ENCODE assay signal across 1 cellular context in the genomic region with DNA sequence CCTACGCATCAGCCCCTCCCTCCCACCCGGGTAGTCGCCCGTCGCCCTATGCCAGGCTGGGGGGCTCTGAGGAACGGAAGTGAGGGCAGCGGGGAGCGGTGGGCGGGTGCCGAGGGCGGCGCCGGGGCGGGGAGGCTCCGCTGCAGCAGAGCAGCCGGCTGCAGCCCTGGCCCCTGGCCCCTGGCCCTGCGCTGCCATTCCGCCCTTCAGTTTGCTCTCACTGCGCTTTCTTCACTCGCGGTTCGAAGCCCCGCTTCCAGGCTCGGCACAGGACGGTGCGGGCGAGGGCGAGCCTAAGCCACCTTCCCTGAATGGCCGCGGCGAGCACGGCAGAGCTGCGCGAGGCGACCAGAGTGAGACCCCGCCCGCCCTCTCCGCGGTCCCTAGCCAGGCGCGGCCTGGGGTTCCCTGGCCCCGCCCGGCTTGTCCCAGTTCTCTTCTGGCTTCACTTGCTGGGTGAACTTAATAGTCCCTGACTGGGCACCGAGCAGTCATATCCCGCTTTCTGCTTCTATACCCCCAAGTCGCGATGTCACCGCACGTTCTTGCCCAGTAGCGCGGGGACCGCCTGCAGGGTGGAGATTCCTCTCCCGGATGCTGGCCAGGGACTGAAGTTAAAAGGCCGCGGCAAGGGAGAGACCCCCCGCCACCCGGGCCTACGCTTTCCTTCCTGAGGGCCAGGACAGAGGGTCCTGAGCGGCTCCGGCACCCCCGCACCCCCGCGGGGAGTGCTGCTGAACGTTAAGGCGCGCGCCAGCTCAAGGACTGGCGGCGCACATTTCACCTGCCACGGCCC.
A peak's percentile ranks its signal among the peaks of the same experiment; 100 is the strongest.
TF ChIP-seq lines count a peak whose summit lies in the region.

No MANE protein-coding gene starts in this region.

TF ChIP-seq in WTC11, 78 proteins besides CTCF, POLR2A, EP300 and RAD21 (continued from another document):
- TF ChIP-seq, protein P1, sequence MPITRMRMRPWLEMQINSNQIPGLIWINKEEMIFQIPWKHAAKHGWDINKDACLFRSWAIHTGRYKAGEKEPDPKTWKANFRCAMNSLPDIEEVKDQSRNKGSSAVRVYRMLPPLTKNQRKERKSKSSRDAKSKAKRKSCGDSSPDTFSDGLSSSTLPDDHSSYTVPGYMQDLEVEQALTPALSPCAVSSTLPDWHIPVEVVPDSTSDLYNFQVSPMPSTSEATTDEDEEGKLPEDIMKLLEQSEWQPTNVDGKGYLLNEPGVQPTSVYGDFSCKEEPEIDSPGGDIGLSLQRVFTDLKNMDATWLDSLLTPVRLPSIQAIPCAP (CRISPR knock-in tag; IDR thresholded peaks at IDR 0.05), result no peak
- TF ChIP-seq ZNF317 (CRISPR knock-in tag; IDR thresholded peaks at IDR 0.05; ENCODE audit: borderline replicate concordance, low read depth), result no peak
- TF ChIP-seq NR1H2 (CRISPR knock-in tag; IDR thresholded peaks at IDR 0.05), result no peak
- TF ChIP-seq GABPB1 (CRISPR knock-in tag; IDR thresholded peaks at IDR 0.05), result no peak
- 0 out of 2 replicates have a peak, but pooled peaks have one; percentile 25 for TF ChIP-seq NFE2L1 (CRISPR knock-in tag; IDR thresholded peaks at IDR 0.05)
- TF ChIP-seq ESRRA (CRISPR knock-in tag; IDR thresholded peaks at IDR 0.05; ENCODE audit: borderline replicate concordance), result 0 out of 2 replicates have a peak, but pooled peaks have one; percentile 25
- TF ChIP-seq FOXJ3 (CRISPR knock-in tag; IDR thresholded peaks at IDR 0.05; ENCODE audit: borderline replicate concordance), result no peak
- no peak for TF ChIP-seq NFATC4 (CRISPR knock-in tag; IDR thresholded peaks at IDR 0.05)
- peak; percentile 43; the same call in 1 of the 2 replicates for TF ChIP-seq TEAD1 (CRISPR knock-in tag; IDR thresholded peaks at IDR 0.05)
- no peak for TF ChIP-seq TP53 (CRISPR knock-in tag; IDR thresholded peaks at IDR 0.05)
- TF ChIP-seq SMAD4 (CRISPR knock-in tag; IDR thresholded peaks at IDR 0.05), result no peak
- TF ChIP-seq, protein P2, sequence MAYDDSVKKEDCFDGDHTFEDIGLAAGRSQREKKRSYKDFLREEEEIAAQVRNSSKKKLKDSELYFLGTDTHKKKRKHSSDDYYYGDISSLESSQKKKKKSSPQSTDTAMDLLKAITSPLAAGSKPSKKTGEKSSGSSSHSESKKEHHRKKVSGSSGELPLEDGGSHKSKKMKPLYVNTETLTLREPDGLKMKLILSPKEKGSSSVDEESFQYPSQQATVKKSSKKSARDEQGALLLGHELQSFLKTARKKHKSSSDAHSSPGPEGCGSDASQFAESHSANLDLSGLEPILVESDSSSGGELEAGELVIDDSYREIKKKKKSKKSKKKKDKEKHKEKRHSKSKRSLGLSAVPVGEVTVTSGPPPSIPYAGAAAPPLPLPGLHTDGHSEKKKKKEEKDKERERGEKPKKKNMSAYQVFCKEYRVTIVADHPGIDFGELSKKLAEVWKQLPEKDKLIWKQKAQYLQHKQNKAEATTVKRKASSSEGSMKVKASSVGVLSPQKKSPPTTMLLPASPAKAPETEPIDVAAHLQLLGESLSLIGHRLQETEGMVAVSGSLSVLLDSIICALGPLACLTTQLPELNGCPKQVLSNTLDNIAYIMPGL (CRISPR knock-in tag; IDR thresholded peaks at IDR 0.05), result no peak; the same call in 1 of the 2 replicates
- TF ChIP-seq GRHL2 (CRISPR knock-in tag; IDR thresholded peaks at IDR 0.05; ENCODE audit: insufficient replicate concordance, severe bottlenecking), result no peak
- no peak for TF ChIP-seq HMGA2 (CRISPR knock-in tag; IDR thresholded peaks at IDR 0.05)
- TF ChIP-seq NR3C1 (CRISPR knock-in tag; conservative IDR thresholded peaks at IDR 0.05; ENCODE audit: low read depth), result no peak; the same call in none of the 2 replicates
- TF ChIP-seq, protein P3, sequence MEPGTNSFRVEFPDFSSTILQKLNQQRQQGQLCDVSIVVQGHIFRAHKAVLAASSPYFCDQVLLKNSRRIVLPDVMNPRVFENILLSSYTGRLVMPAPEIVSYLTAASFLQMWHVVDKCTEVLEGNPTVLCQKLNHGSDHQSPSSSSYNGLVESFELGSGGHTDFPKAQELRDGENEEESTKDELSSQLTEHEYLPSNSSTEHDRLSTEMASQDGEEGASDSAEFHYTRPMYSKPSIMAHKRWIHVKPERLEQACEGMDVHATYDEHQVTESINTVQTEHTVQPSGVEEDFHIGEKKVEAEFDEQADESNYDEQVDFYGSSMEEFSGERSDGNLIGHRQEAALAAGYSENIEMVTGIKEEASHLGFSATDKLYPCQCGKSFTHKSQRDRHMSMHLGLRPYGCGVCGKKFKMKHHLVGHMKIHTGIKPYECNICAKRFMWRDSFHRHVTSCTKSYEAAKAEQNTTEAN (CRISPR knock-in tag; IDR thresholded peaks at IDR 0.05), result peak; percentile 41; the same call in 1 of the 2 replicates
TF ChIP-seq in WTC11: peak in this region for 8.
